In the genomic region with DNA sequence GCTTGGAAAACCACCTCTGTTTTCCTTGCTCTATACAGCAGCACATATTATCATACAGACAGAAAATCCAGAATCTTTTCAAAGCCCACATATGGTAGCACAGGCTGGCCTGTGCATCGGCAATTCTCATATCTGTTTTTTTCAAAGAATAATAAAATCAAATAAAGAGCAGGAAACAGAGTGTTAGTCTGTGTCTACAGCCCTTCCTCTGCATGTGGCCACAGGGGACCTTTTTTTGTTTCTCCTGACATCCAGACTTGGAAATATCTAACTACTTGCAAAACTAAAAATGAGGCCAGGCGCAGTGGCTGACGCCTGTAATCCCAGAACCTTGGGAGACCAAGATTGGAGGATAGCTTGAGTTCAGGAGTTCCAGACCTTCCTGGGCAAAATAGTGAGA, we compare ENCODE assay signal across 24 cellular contexts. TPM values are rescaled to one million over a fixed set of nuclear protein-coding genes. Genes with fewer than 3 reads are reported as not detected.
DNase-seq lines count a peak whose midpoint lies in the region; ATAC-seq, FAIRE-seq and TF ChIP-seq lines count a peak whose summit lies in the region.
"Had no signal": no experiment of that assay in that cellular context is flagged by ENCODE, and none has a peak within 500 bp of the region (broad histone marks: within the 10 kb centered on the region; RNA-seq: fewer than 3 reads in every experiment).

No MANE protein-coding gene starts in this region.

- no peak for ATAC-seq in A549
- ATAC-seq in RWPE2 (ENCODE audit: low read depth), result no peak
- ATAC-seq: HCT116 had no signal

- CTCF ChIA-PET in A549 (lab: Yijun Ruan, JAX), result interaction anchor here (2.2 to 2.7 kb wide), 2 partner anchors 106 to 217 kb away, joined by 5 to 7 read pairs; no protein-coding TSS in a partner anchor

- DNase-seq in A549 (ENCODE audit: low read depth in 1 of 2, low spot score in 1 of 2) (no peak), RWPE2 (ENCODE audit: low spot score) (no peak), fibroblast of lung (ENCODE audit: low read depth in 2 of 2) (no peak), NCI-H2227 treated with DMSO at 0.1 percent for 48 hours (lab: John Stamatoyannopoulos, UW) (no peak), anterior cingulate cortex (lab: John Stamatoyannopoulos, UW) (no peak), NCI-H510A (lab: John Stamatoyannopoulos, UW) (no peak)
- DNase-seq: Caco-2; CD4-positive, alpha-beta memory T cell; DMS 273 treated with DMSO at 0.1 percent for 48 hours; DND-41; NCI-H1105; NCI-H146; NCI-H2029 treated with DMSO at 0.1 percent for 48 hours; NCI-H345; NCI-H526; OCI-M1; SIG-M5 had no signal

- peak overlapping the region; percentile 48 to 61; a peak in 4 of 6 replicates for H3K27ac ChIP-seq in A549
- H3K27ac ChIP-seq in BLaER1, result no peak overlapping the region
- peak overlapping the region; percentile 48 for H3K27ac ChIP-seq in RWPE2 (ENCODE audit: poor library complexity, severe bottlenecking)
- peak overlapping the region; percentile 45 for H3K27ac ChIP-seq in fibroblast of lung (ENCODE audit: insufficient read depth, low read length)
- H3K27ac ChIP-seq: BLaER1 treated with 17β-estradiol and CSF1 and Interleukin-3, amounts not matched to agents 10 nM and 100 nM; KMS-11 had no signal

- H3K4me1 ChIP-seq in A549, result peaks cover 40% of the 10 kb centered on the region
- 0 out of 2 replicates have a peak, but pooled peaks cover 8% of the 10 kb centered on the region for H3K4me1 ChIP-seq in BLaER1
- H3K4me1 ChIP-seq in RWPE2 (ENCODE audit: insufficient read depth, poor library complexity, severe bottlenecking), result peaks cover 30% of the 10 kb centered on the region
- peaks cover 41% of the 10 kb centered on the region for H3K4me1 ChIP-seq in fibroblast of lung (ENCODE audit: control insufficient read depth, extremely low read depth, insufficient read depth, low read length)
- H3K4me1 ChIP-seq: Caco-2 had no signal

- H3K9me3 ChIP-seq in A549, result peaks cover 10% of the 10 kb centered on the region; the same call in 2 of the 3 replicates
- H3K9me3 ChIP-seq in BLaER1, result peaks cover 12% of the 10 kb centered on the region
- no peaks in the 10 kb centered on the region for H3K9me3 ChIP-seq in RWPE2 (ENCODE audit: severe bottlenecking)
- peaks cover 2% of the 10 kb centered on the region for H3K9me3 ChIP-seq in fibroblast of lung (ENCODE audit: control insufficient read depth, insufficient read depth, low read depth, low read length)

- no peak for TF ChIP-seq RAD21 in A549 (conservative IDR thresholded peaks at IDR 0.05 in 1 of 2, IDR thresholded peaks at IDR 0.05 in 1 of 2)

- no peak for TF ChIP-seq CTCF in A549 (IDR thresholded peaks at IDR 0.05)
- no peak for TF ChIP-seq CTCF in RWPE2 (IDR thresholded peaks at IDR 0.05; ENCODE audit: poor library complexity, severe bottlenecking)
- TF ChIP-seq CTCF in fibroblast of lung (conservative IDR thresholded peaks at IDR 0.05 in 1 of 2, IDR thresholded peaks at IDR 0.05 in 1 of 2; ENCODE audit: low read depth in 1 of 2, low read length in 2 of 2), result no peak

- no peaks in the 10 kb centered on the region for H3K79me2 ChIP-seq in fibroblast of lung (ENCODE audit: control insufficient read depth, insufficient read depth, low read length)

- H3K27me3 ChIP-seq in BLaER1, result no peaks in the 10 kb centered on the region
- H3K27me3 ChIP-seq in RWPE2 (ENCODE audit: insufficient read depth, poor library complexity, severe bottlenecking), result no peaks in the 10 kb centered on the region
- H3K27me3 ChIP-seq in fibroblast of lung (ENCODE audit: control insufficient read depth, insufficient read depth, low read length), result no peaks in the 10 kb centered on the region
- H3K27me3 ChIP-seq: BLaER1 treated with 17β-estradiol and CSF1 and Interleukin-3, amounts not matched to agents 10 nM and 100 nM had no signal

- no peak overlapping the region; the same call in 2 of the 3 replicates for H3K4me2 ChIP-seq in A549
- 0 out of 2 replicates have a peak overlapping the region, but pooled peaks have one; percentile 14 for H3K4me2 ChIP-seq in BLaER1
- H3K4me2 ChIP-seq in fibroblast of lung (ENCODE audit: extremely low read depth, insufficient read depth, low read length), result no peak overlapping the region
- H3K4me2 ChIP-seq: KMS-11 had no signal

- H3K4me3 ChIP-seq in A549, result no peak overlapping the region
- no peak overlapping the region for H3K4me3 ChIP-seq in BLaER1
- no peak overlapping the region for H3K4me3 ChIP-seq in RWPE2 (ENCODE audit: severe bottlenecking)
- H3K4me3 ChIP-seq in fibroblast of lung (replicated peaks in 1 of 4; ENCODE audit: control extremely low read depth in 1 of 4, insufficient read depth in 1 of 4, low read depth in 3 of 4, low read length in 4 of 4), result no peak overlapping the region
- H3K4me3 ChIP-seq: BLaER1 treated with 17β-estradiol and CSF1 and Interleukin-3, amounts not matched to agents 10 nM and 100 nM had no signal

- POLR2A ChIA-PET in A549 (lab: Yijun Ruan, JAX), result no interaction called here

- H3K36me3 ChIP-seq in BLaER1, result no peaks in the 10 kb centered on the region
- no peaks in the 10 kb centered on the region for H3K36me3 ChIP-seq in RWPE2 (ENCODE audit: low read depth)
- peaks cover 10% of the 10 kb centered on the region for H3K36me3 ChIP-seq in fibroblast of lung (ENCODE audit: control insufficient read depth, insufficient read depth, low read length)

- H4K20me1 ChIP-seq in BLaER1, result no peaks in the 10 kb centered on the region
- no peaks in the 10 kb centered on the region for H4K20me1 ChIP-seq in fibroblast of lung (ENCODE audit: control insufficient read depth, extremely low read depth, insufficient read depth, low read length)
- H4K20me1 ChIP-seq: BLaER1 treated with 17β-estradiol and CSF1 and Interleukin-3, amounts not matched to agents 10 nM and 100 nM had no signal

- no peak for FAIRE-seq in A549 (lab: Jason Lieb, UNC)
- FAIRE-seq: H1 had no signal

- TF ChIP-seq EP300 in A549 (IDR thresholded peaks at IDR 0.05), result no peak

- TF ChIP-seq POLR2A in A549 (IDR thresholded peaks at IDR 0.05; ENCODE audit: low read length), result no peak

- 96% methylated on average over 3 of the region's 3 CpGs for WGBS in A549 (ENCODE audit: missing lambda C conversion rate)

- no peak overlapping the region for H2AFZ ChIP-seq in fibroblast of lung (ENCODE audit: low read length)

- H3K9ac ChIP-seq in BLaER1, result no peak overlapping the region
- H3K9ac ChIP-seq in fibroblast of lung (ENCODE audit: insufficient read depth, low read length), result no peak overlapping the region
- H3K9ac ChIP-seq: BLaER1 treated with 17β-estradiol and CSF1 and Interleukin-3, amounts not matched to agents 10 nM and 100 nM; KMS-11 had no signal

TF ChIP-seq in A549, 52 proteins besides CTCF, POLR2A, EP300 and RAD21 (continues in another document):
- TF ChIP-seq CBX2 (IDR thresholded peaks at IDR 0.05; ENCODE audit: borderline replicate concordance, low read depth), result no peak

RNA-seq across cellular contexts. Expression of a gene that starts 20.3 kb away (rescaled TPM):
- polyA plus RNA-seq in A549 (2011; rRNA removed) (2.8 and 4.1 TPM in 2 replicates), A549 (2017; fragmentation: RNase III; extraction: RNeasy Plus Mini Kit Qiagen cat#74134 plus additional on column Dnase treatment) (9.0 to 12.2 TPM (median 12.0 TPM) in 3 replicates), fibroblast of lung (94.0 and 140 TPM in 2 replicates)
- polyA plus RNA-seq in A549 (2012; cell fraction: cytosol; rRNA removed), result 5.7 and 6.3 TPM in 2 replicates
- polyA plus RNA-seq in A549 (2012; cell fraction: nucleus; rRNA removed), result 2.3 and 6.3 TPM in 2 replicates
- 2.3 and 4.7 TPM in 2 replicates for polyA minus RNA-seq in A549 (2011; rRNA and poly(A)+ RNA removed)
- 55.7 and 117 TPM in 2 replicates for total RNA-seq in fibroblast of lung
- polyA plus RNA-seq in fibroblast of lung (2012), result 57.5 and 73.8 TPM in 2 replicates
- polyA minus RNA-seq in fibroblast of lung (ENCODE audit: low replicate concordance), result 47.5 and 86.9 TPM in 2 replicates
- total RNA-seq: CD4-positive, alpha-beta memory T cell had no signal
- polyA plus RNA-seq: CD4-positive, alpha-beta memory T cell had no signal

RNA-seq across cellular contexts. Expression of a gene that starts 41.5 kb away (rescaled TPM):
- polyA plus RNA-seq in A549 (2011; rRNA removed) (9.0 and 11.4 TPM in 2 replicates), A549 (2017; fragmentation: RNase III; extraction: RNeasy Plus Mini Kit Qiagen cat#74134 plus additional on column Dnase treatment) (4.5 to 5.1 TPM (median 4.7 TPM) in 3 replicates), fibroblast of lung (19.3 and 20.1 TPM in 2 replicates)
- 3.6 and 5.4 TPM in 2 replicates for polyA plus RNA-seq in A549 (2012; cell fraction: cytosol; rRNA removed)
- 6.7 and 7.4 TPM in 2 replicates for polyA plus RNA-seq in A549 (2012; cell fraction: nucleus; rRNA removed)
- 16.7 and 20.0 TPM in 2 replicates for polyA minus RNA-seq in A549 (2011; rRNA and poly(A)+ RNA removed)
- 11.0 and 16.3 TPM in 2 replicates for total RNA-seq in fibroblast of lung
- 10.0 and 14.1 TPM in 2 replicates for polyA plus RNA-seq in fibroblast of lung (2012)
- polyA minus RNA-seq in fibroblast of lung (ENCODE audit: low replicate concordance), result 57.2 and 78.5 TPM in 2 replicates

RNA-seq across cellular contexts. Expression of a gene that starts 46.2 kb away (rescaled TPM):
- not detected in 2 replicates for polyA plus RNA-seq in A549 (2011; rRNA removed)
- polyA plus RNA-seq in A549 (2012; cell fraction: cytosol; rRNA removed), result not detected in 2 replicates
- not detected in 2 replicates for polyA plus RNA-seq in A549 (2012; cell fraction: nucleus; rRNA removed)
- polyA plus RNA-seq in A549 (2017; fragmentation: RNase III; extraction: RNeasy Plus Mini Kit Qiagen cat#74134 plus additional on column Dnase treatment), result not detected in 3 replicates
- not detected in 2 replicates for polyA minus RNA-seq in A549 (2011; rRNA and poly(A)+ RNA removed)
- total RNA-seq in fibroblast of lung, result not detected in 2 replicates
- polyA plus RNA-seq in fibroblast of lung, result not detected in 2 replicates
- 0.09 and 0.20 TPM in 2 replicates for polyA plus RNA-seq in fibroblast of lung (2012)
- not detected in 2 replicates for polyA minus RNA-seq in fibroblast of lung (ENCODE audit: low replicate concordance)
- total RNA-seq: Caco-2; CD4-positive, alpha-beta memory T cell; H1; RPMI7951 had no signal
- polyA plus RNA-seq: CD4-positive, alpha-beta memory T cell; H1 had no signal

RNA-seq across cellular contexts. Expression of a gene that starts 48.6 kb away (rescaled TPM):
- polyA plus RNA-seq in A549 (2011; rRNA removed) (0.32 and 0.36 TPM in 2 replicates), A549 (2017; fragmentation: RNase III; extraction: RNeasy Plus Mini Kit Qiagen cat#74134 plus additional on column Dnase treatment) (0.23 to 0.38 TPM (median 0.34 TPM) in 3 replicates), fibroblast of lung (0.08 and 0.09 TPM in 2 replicates)
- polyA plus RNA-seq in A549 (2012; cell fraction: cytosol; rRNA removed), result 0.04 TPM in 1 of 2 replicates, not detected in the other
- polyA plus RNA-seq in A549 (2012; cell fraction: nucleus; rRNA removed), result 0.10 TPM in 1 of 2 replicates, not detected in the other
- polyA minus RNA-seq in A549 (2011; rRNA and poly(A)+ RNA removed), result 0.29 TPM in 1 of 2 replicates, not detected in the other
- total RNA-seq in fibroblast of lung, result under 0.01 and 0.33 TPM in 2 replicates
- not detected in 2 replicates for polyA plus RNA-seq in fibroblast of lung (2012)
- polyA minus RNA-seq in fibroblast of lung (ENCODE audit: low replicate concordance), result not detected in 2 replicates
- total RNA-seq: A673; CD4-positive, alpha-beta memory T cell; H1; RPMI7951 had no signal
- polyA plus RNA-seq: CD4-positive, alpha-beta memory T cell had no signal

Comparison
In these comparisons a context has a peak if more than half of its experiments do, and no peak if none do; other contexts are left out.
1. RNA of a gene that starts 20.3 kb away (polyA plus RNA-seq): 57.5 to 140 TPM in fibroblast of lung; 2.3 to 12.2 TPM in A549; every median in the first group is over 4 times any median in the second.